ENCODE assay signal across 8 cellular contexts in the genomic region with DNA sequence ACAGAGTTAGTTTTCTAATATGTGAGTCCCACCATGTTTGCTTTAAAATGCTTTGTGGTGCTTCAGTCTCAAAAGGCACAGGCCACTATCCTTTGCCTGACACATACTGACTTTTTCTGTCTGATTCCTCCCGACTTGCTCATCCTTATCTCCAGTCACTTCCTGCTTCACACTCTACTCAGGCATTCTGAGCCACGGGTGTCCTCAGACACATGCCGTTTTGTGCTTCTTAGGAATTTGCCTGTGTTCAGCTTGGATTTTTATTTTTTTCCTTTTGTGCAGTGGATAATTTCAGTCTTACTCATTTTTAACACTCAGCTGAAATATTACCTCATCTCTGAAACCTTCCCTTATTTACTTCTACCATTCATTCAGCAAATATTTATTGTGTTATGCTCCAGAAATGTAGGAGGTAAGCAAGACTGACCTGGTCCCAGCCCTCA. TPM values are rescaled to one million over a fixed set of nuclear protein-coding genes. Genes with fewer than 3 reads are reported as not detected.
DNase-seq lines count a peak whose midpoint lies in the region; ATAC-seq and TF ChIP-seq lines count a peak whose summit lies in the region.

No MANE protein-coding gene starts in this region.

- H3K27me3 ChIP-seq in dorsolateral prefrontal cortex: no peaks in the 10 kb centered on the region
- no peaks in the 10 kb centered on the region for H3K27me3 ChIP-seq in lower lobe of right lung (ENCODE audit: low read depth)

- no peaks in the 10 kb centered on the region for H3K36me3 ChIP-seq in lower lobe of right lung

- H3K9me3 ChIP-seq in lower lobe of right lung: no peaks in the 10 kb centered on the region

- no peak for TF ChIP-seq CTCF in AG10803 (conservative IDR thresholded peaks at IDR 0.05; ENCODE audit: low read length)
- TF ChIP-seq CTCF in dorsolateral prefrontal cortex (IDR thresholded peaks at IDR 0.05 in 54 of 56, conservative IDR thresholded peaks at IDR 0.05 in 2 of 56; ENCODE audit: low read depth in 1 of 56, partially characterized antibody in 56 of 56): no peak
- TF ChIP-seq CTCF in lower lobe of right lung (IDR thresholded peaks at IDR 0.05): no peak

- intact Hi-C loops in dorsolateral prefrontal cortex (cut with DNase I) (loop anchor here (5.0 to 10.0 kb wide), 2 partner anchors 49 to 51 kb away; no protein-coding TSS in a partner anchor), lower lobe of right lung (cut with DNase I) (no loop called here)

- H3K4me3 ChIP-seq in AG10803 (ENCODE audit: low read length) (no peak overlapping the region), dorsolateral prefrontal cortex (peak overlapping the region in 1 of 59 donors; percentile 15), lower lobe of right lung (no peak overlapping the region)

- peaks cover 26% of the 10 kb centered on the region for H3K4me1 ChIP-seq in lower lobe of right lung

- peak; percentile 97 for DNase-seq in AG10803 (ENCODE audit: low read depth)
- DNase-seq in NCI-H2227 (lab: John Stamatoyannopoulos, UW; ENCODE audit: unreplicated experiment): peak; percentile 4
- peak in 3 of 10 donors; percentile 49 to 56 (median 53) for DNase-seq in dorsolateral prefrontal cortex
- DNase-seq in lower lobe of right lung: no peak
- DNase-seq in germinal center (ENCODE audit: low spot score): no peak

- H3K27ac ChIP-seq in dorsolateral prefrontal cortex (peak overlapping the region in 55 of 59 donors; percentile 2 to 89 (median 69)), lower lobe of right lung (peak overlapping the region; percentile 10)

- ATAC-seq in lower lobe of right lung (peak; percentile 57 to 72), HG03045 (IDR thresholded peaks at IDR 0.05; ENCODE audit: unreplicated experiment) (no peak), HG02642 (IDR thresholded peaks at IDR 0.05; ENCODE audit: poor library complexity, unreplicated experiment) (no peak), HG03135 (IDR thresholded peaks at IDR 0.05; ENCODE audit: unreplicated experiment) (no peak)

RNA-seq across cellular contexts. Expression of gene MAN2A1, which starts 54.1 kb away (rescaled TPM):
- total RNA-seq in dorsolateral prefrontal cortex (100 to 1,000 TPM in 71 of 120 experiments, 10 to 100 TPM in 49; 47.7 to 446 (median 107) TPM), lower lobe of right lung (42.9 TPM)

Comparison
In these comparisons a context has a peak if more than half of its experiments do, and no peak if none do; other contexts are left out.
1. DNase-seq: peak in AG10803 (single experiment) and NCI-H2227 (single experiment); none in lower lobe of right lung (single experiment) and germinal center (single experiment).
2. ATAC-seq: peak in lower lobe of right lung (2 of 2); none in HG03045 (single experiment), HG02642 (single experiment) and HG03135 (single experiment).